Comparison of ENCODE assay signal across 15 cellular contexts in genomic region chr15:100215843-100216169, GRCh38.
"Had no signal": no experiment of that assay in that cellular context is flagged by ENCODE, and none has a peak within 500 bp of the region (broad histone marks: within the 10 kb centered on the region; RNA-seq: fewer than 3 reads in every experiment).

No MANE protein-coding gene starts in this region.

- H3K27me3 ChIP-seq: brain microvascular endothelial cell had no signal

- H3K4me3 ChIP-seq: SJSA1, smooth muscle cell had no signal

- H3K9me3 ChIP-seq: SJSA1 had no signal

- DNase-seq: activated CD4-positive, alpha-beta T cell treated with anti-CD3 and anti-CD28 coated beads, Interleukin-2, amount 10 ng/mL, durations not matched to agents 7 days and 5 days; activated CD4-positive, CD25-positive, alpha-beta regulatory T cell; activated CD8-positive, alpha-beta memory T cell treated with anti-CD3 and anti-CD28 coated beads for 24 hours; activated naive CD8-positive, alpha-beta T cell treated with anti-CD3 and anti-CD28 coated beads for 36 hours; brain microvascular endothelial cell; cerebellar nuclear complex; effector memory CD4-positive, alpha-beta T cell; nephron progenitor cell; retina; stimulated activated CD4-positive, alpha-beta T cell treated with anti-CD3 and anti-CD28 coated beads, Interleukin-4, amount 100 ng/mL, for 4 hours; stimulated activated CD8-positive, alpha-beta memory T cell treated with anti-CD3 and anti-CD28 coated beads, Interleukin-4, amount 100 ng/mL, for 48 hours; stimulated activated naive CD4-positive, alpha-beta T cell treated with Interleukin-2 at 50 U/mL for 16 hours had no signal

- H3K36me3 ChIP-seq: brain microvascular endothelial cell, SJSA1 had no signal

- H3K4me1 ChIP-seq: SJSA1 had no signal

- FAIRE-seq: frontal cortex had no signal

- H3K27ac ChIP-seq: brain microvascular endothelial cell, SJSA1 had no signal
